8 cellular contexts compared by ENCODE assay signal in the genomic region with DNA sequence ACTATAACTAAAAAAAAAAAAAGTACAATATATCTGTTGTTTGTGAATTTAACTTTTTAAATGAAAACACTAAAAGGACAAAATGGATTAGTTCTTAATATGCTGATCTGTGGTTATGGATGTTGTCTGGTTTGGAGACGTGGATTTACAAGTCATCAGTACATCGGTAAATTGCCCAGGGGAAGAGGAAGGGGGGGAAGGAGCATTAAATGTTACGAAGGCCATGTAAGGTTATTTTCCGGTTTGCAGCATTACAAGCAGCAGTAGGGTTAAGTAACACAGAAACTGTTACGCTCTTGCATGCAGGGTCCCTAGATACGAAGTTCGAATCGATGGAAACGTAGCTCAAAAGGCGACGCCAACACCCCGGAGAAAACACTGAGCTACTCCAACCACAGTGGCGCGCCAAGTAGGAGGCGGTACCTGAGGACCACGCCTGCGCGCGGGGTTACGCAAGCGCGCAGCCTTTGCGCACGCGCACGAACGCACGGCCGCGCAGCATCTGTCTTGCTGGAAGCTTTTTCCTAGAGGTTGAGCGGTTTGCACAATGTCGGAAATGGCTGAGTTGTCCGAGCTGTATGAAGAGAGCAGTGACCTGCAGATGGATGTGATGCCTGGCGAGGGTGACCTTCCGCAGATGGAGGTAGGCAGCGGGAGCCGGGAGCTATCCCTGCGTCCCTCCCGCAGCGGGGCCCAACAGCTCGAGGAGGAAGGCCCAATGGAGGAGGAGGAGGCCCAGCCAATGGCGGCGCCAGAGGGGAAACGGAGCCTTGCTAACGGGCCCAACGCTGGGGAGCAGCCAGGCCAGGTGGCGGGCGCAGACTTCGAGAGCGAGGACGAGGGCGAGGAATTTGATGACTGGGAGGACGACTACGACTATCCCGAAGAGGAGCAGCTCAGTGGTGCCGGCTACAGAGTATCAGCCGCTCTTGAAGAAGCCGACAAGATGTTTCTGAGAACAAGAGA. TPM values are rescaled to one million over a fixed set of nuclear protein-coding genes. Genes with fewer than 3 reads are reported as not detected.
DNase-seq lines count a peak whose midpoint lies in the region; ATAC-seq and TF ChIP-seq lines count a peak whose summit lies in the region.

EID1 (plus strand) TSS at position 505 of the 966 bp plus-strand sequence; CDS start at position 548, 43 bp downstream.

- TF ChIP-seq POLR2A in gastroesophageal sphincter (IDR thresholded peaks at IDR 0.05), result peak; percentile 64 to 68

- no peak for TF ChIP-seq EP300 in gastroesophageal sphincter (IDR thresholded peaks at IDR 0.05)

- CTCF ChIA-PET in HEK293T (lab: Yijun Ruan, JAX), result interaction anchor here (0.8 to 1.1 kb wide), 4 partner anchors 22 to 97 kb away, joined by 3 read pairs; partner anchors contain the start of gene SHC4
- CTCF ChIA-PET in activated naive CD4-positive, alpha-beta T cell treated with anti-CD3 and anti-CD28 coated beads for 36 hours (lab: Charles Lee), result interaction anchor here (0.8 to 2.6 kb wide), 6 partner anchors 12 to 168 kb away, joined by 3 to 10 read pairs (median 3); partner anchors contain the start of genes SECISBP2L and SHC4

- H3K27me3 Mint-ChIP-seq in activated naive CD4-positive, alpha-beta T cell treated with anti-CD3 and anti-CD28 coated beads for 36 hours (ENCODE audit: low read depth), result peaks cover 6% of the 10 kb centered on the region

- intact Hi-C loops in activated naive CD4-positive, alpha-beta T cell treated with anti-CD3 and anti-CD28 coated beads for 36 hours (cut with micrococcal nuclease), result loop anchor here (1.0 to 10.0 kb wide), 11 partner anchors 47 to 1384 kb away; partner anchors contain the start of genes CEP152, COPS2, DTWD1 and GALK2

- H3K4me3 Mint-ChIP-seq in activated naive CD4-positive, alpha-beta T cell treated with anti-CD3 and anti-CD28 coated beads for 36 hours, result peak within 1 kb of the TSS; percentile 92

- H3K9me3 ChIP-seq in gastroesophageal sphincter (no peaks in the 10 kb centered on the region), neutrophil (no peaks in the 10 kb centered on the region)

- H3K36me3 Mint-ChIP-seq in activated naive CD4-positive, alpha-beta T cell treated with anti-CD3 and anti-CD28 coated beads for 36 hours (ENCODE audit: low read depth), result peaks cover 12% of the 10 kb centered on the region

- peak within 1 kb of the TSS; percentile 94 for H3K27ac Mint-ChIP-seq in activated naive CD4-positive, alpha-beta T cell treated with anti-CD3 and anti-CD28 coated beads for 36 hours

- POLR2A ChIA-PET in HEK293T (lab: Yijun Ruan, JAX), result interaction anchor here (0.6 to 1.7 kb wide), 30 partner anchors 11 to 292 kb away, joined by 3 to 51 read pairs (median 4); partner anchors contain the start of genes CEP152, COPS2, GALK2 and SHC4

- DNase-seq in GF-D8 (lab: John Stamatoyannopoulos, UW), result peak; percentile 62
- DNase-seq in HEK293T (ENCODE audit: extremely low spot score), result peak; percentile 80
- peak; percentile 92 for DNase-seq in MV-4-11 (lab: John Stamatoyannopoulos, UW)
- peak; percentile 94 for DNase-seq in SK-N-DZ (ENCODE audit: low spot score)
- peak; percentile 93 for DNase-seq in activated naive CD4-positive, alpha-beta T cell treated with anti-CD3 and anti-CD28 coated beads for 36 hours
- DNase-seq in superior temporal gyrus (ENCODE audit: extremely low spot score), result peak; percentile 97

- H3K36me3 ChIP-seq in gastroesophageal sphincter (no peaks in the 10 kb centered on the region), neutrophil (no peaks in the 10 kb centered on the region)

- peak; percentile 99 for ATAC-seq in gastroesophageal sphincter

- H3K4me1 ChIP-seq in gastroesophageal sphincter, result peaks cover 4 to 22% (median 6%) of the 10 kb centered on the region in 3 donors
- peaks cover 13 to 15% of the 10 kb centered on the region in 2 experiments for H3K4me1 ChIP-seq in neutrophil (ENCODE audit: control insufficient read depth in 1 of 2, insufficient read depth in 1 of 2, low read depth in 1 of 2, low read length in 1 of 2)

- no peak for TF ChIP-seq CTCF in gastroesophageal sphincter (IDR thresholded peaks at IDR 0.05)
- peak; percentile 19 for TF ChIP-seq CTCF in neutrophil (IDR thresholded peaks at IDR 0.05)

- H3K27ac ChIP-seq in gastroesophageal sphincter, result peak within 1 kb of the TSS; percentile 66 to 94 (median 92)
- peak within 1 kb of the TSS; percentile 83 for H3K27ac ChIP-seq in neutrophil

- peaks cover 29% of the 10 kb centered on the region for H3K4me1 Mint-ChIP-seq in activated naive CD4-positive, alpha-beta T cell treated with anti-CD3 and anti-CD28 coated beads for 36 hours (ENCODE audit: low read depth)

- WGBS in gastroesophageal sphincter (ENCODE audit: low coverage in 1 of 2), 2 donors, result 0% methylated on average over 1 to 17 of the region's 58 CpGs

- H3K27me3 ChIP-seq in gastroesophageal sphincter, result peaks cover 4% of the 10 kb centered on the region
- no peaks in the 10 kb centered on the region for H3K27me3 ChIP-seq in neutrophil

- peaks cover 2% of the 10 kb centered on the region for H3K9me3 Mint-ChIP-seq in activated naive CD4-positive, alpha-beta T cell treated with anti-CD3 and anti-CD28 coated beads for 36 hours

- H3K4me3 ChIP-seq in gastroesophageal sphincter (peak within 1 kb of the TSS; percentile 82 to 96), neutrophil (ENCODE audit: low read depth in 1 of 2, low read length in 1 of 2) (peak within 1 kb of the TSS; percentile 86 to 87)

TF ChIP-seq in HEK293T, 16 proteins besides CTCF, POLR2A, EP300 and RAD21:
- no peak for TF ChIP-seq CTBP1 (IDR thresholded peaks at IDR 0.05; ENCODE audit: borderline replicate concordance)
- TF ChIP-seq L3MBTL2 (conservative IDR thresholded peaks at IDR 0.05), result peak; percentile 51
TF ChIP-seq in HEK293T: peak in this region for 1.

RNA-seq across cellular contexts. Expression of gene EID1, which starts in this region (rescaled TPM):
- 273 and 290 TPM in 2 replicates for polyA plus RNA-seq in SK-N-DZ (2014; cell fraction: cytosol; rRNA removed)
- 101 and 141 TPM in 2 replicates for polyA plus RNA-seq in SK-N-DZ (2014; cell fraction: nucleus; rRNA removed)
- total RNA-seq in activated naive CD4-positive, alpha-beta T cell treated with anti-CD3 and anti-CD28 coated beads for 36 hours, result 10 to 100 TPM; 43.2 to 48.4 TPM
- total RNA-seq in gastroesophageal sphincter, result 100 to 1,000 TPM; 329 to 383 (median 335) TPM

Comparison
In these comparisons a context has a peak if more than half of its experiments do, and no peak if none do; other contexts are left out.
1. Peak in every context shown above with its lines: DNase-seq, ATAC-seq, H3K4me3 ChIP-seq and H3K27ac ChIP-seq.
2. RNA of gene EID1 (total RNA-seq): 329 to 383 TPM in gastroesophageal sphincter; 43.2 to 48.4 TPM in activated naive CD4-positive, alpha-beta T cell treated with anti-CD3 and anti-CD28 coated beads for 36 hours; every median in the first group is over 4 times any median in the second.